Comparison of ENCODE assay signal across 21 cellular contexts in genomic region chr5:160744253-160745112, GRCh38.
"Had no signal": no experiment of that assay in that cellular context is flagged by ENCODE, and none has a peak within 500 bp of the region (broad histone marks: within the 10 kb centered on the region; RNA-seq: fewer than 3 reads in every experiment).

No MANE protein-coding gene starts in this region.

- H3K9me3 ChIP-seq: ovary, upper lobe of left lung had no signal

- H3K4me2 ChIP-seq: smooth muscle cell had no signal

- H3K4me3 ChIP-seq: cardiac muscle cell, lung, ovary, smooth muscle cell, upper lobe of left lung had no signal

- DNase-seq: activated CD4-positive, alpha-beta memory T cell treated with anti-CD3 and anti-CD28 coated beads, Interleukin-2, amount 10 ng/mL, durations not matched to agents 7 days and 5 days; activated CD4-positive, alpha-beta T cell treated with anti-CD3 and anti-CD28 coated beads for 36 hours; activated CD8-positive, alpha-beta memory T cell treated with anti-CD3 and anti-CD28 coated beads, Interleukin-2, amount 10 ng/mL, durations not matched to agents 7 days and 5 days; activated naive CD4-positive, alpha-beta T cell; activated naive CD8-positive, alpha-beta T cell treated with anti-CD3 and anti-CD28 coated beads for 36 hours; amniotic stem cell; dermis blood vessel endothelial cell; erythroblast; hypothalamus; midbrain; ovary; stimulated activated CD4-positive, alpha-beta T cell treated with anti-CD3 and anti-CD28 coated beads, Interleukin-4, amount 100 ng/mL, for 1 hour; stimulated activated naive CD8-positive, alpha-beta T cell treated with anti-CD3 and anti-CD28 coated beads, Interleukin-15, amount 100 ng/mL, for 72 hours; T-helper 2 cell; upper lobe of left lung; WERI-Rb-1 had no signal

- H3K36me3 ChIP-seq: cardiac muscle cell, ovary, upper lobe of left lung, WERI-Rb-1 had no signal

- ATAC-seq: activated CD4-positive, alpha-beta T cell treated with anti-CD3 and anti-CD28 coated beads for 36 hours; activated CD8-positive, alpha-beta memory T cell treated with anti-CD3 and anti-CD28 coated beads, Interleukin-2, amount 10 ng/mL, durations not matched to agents 7 days and 5 days; activated T-helper 17 cell treated with anti-CD3 and anti-CD28 coated beads, Interleukin-2, amount 50 U/mL, for 72 hours; sciatic nerve; stimulated activated naive CD8-positive, alpha-beta T cell treated with anti-CD3 and anti-CD28 coated beads, Interleukin-15, amount 100 ng/mL, for 72 hours had no signal

- H3K27me3 ChIP-seq: ovary, upper lobe of left lung had no signal

- H3K27ac ChIP-seq: cardiac muscle cell, ovary, upper lobe of left lung, WERI-Rb-1 had no signal
